ENCODE assay signal across 24 cellular contexts in the genomic region with DNA sequence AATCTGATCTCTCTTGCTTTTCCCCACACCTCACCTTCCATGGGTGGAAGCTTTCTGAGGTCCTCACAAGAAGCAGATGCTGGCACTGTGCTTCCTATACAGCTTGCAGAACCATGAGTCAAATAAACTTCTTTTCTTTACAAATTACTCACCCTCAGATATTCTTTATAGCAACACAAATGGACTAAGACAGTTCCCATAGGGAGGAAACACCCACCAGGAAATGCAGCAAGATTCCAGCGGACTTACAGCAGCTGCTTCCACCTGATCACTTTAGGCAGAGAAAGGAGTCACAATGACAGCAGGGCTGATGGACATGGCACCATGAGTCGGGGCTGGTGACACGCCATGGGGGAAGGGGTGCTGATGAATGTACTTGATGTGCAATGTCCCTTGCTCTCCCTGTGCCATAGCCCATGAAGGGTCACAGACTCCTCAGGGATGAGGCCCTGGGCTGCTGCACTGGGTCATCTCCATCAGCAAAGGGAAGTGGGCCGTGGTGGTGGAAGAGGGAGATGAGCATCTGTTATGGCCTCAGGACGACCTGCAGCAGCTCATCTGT. TPM values are rescaled to one million over a fixed set of nuclear protein-coding genes. Genes with fewer than 3 reads are reported as not detected.
DNase-seq lines count a peak whose midpoint lies in the region; ATAC-seq and TF ChIP-seq lines count a peak whose summit lies in the region.
"Had no signal": no experiment of that assay in that cellular context is flagged by ENCODE, and none has a peak within 500 bp of the region (broad histone marks: within the 10 kb centered on the region; RNA-seq: fewer than 3 reads in every experiment).

No MANE protein-coding gene starts in this region.

- no peak for ATAC-seq in IMR-90 (ENCODE audit: low read depth)
- ATAC-seq in effector memory CD8-positive, alpha-beta T cell (replicated peaks): no peak
- ATAC-seq: natural killer cell treated with Interleukin-12 subunit alpha and Interleukin-12 subunit beta and Interleukin-15 and Interleukin-18, amount 100 ng/mL, for 72 hours; Right ventricle myocardium inferior; WTC11 had no signal

- no peaks in the 10 kb centered on the region for H3K27me3 ChIP-seq in BLaER1
- H3K27me3 ChIP-seq in IMR-90 (ENCODE audit: control insufficient read depth, insufficient read depth, low read length): no peaks in the 10 kb centered on the region
- H3K27me3 ChIP-seq: esophagus muscularis mucosa, hepatocyte, thyroid gland had no signal

- H3K36me3 ChIP-seq in BLaER1 (no peaks in the 10 kb centered on the region), IMR-90 (ENCODE audit: control insufficient read depth, insufficient read depth, low read length) (no peaks in the 10 kb centered on the region)
- H3K36me3 ChIP-seq: esophagus muscularis mucosa, HAP-1, thyroid gland had no signal

- H3K9me3 ChIP-seq in BLaER1: peaks cover 23% of the 10 kb centered on the region
- H3K9me3 ChIP-seq in IMR-90 (ENCODE audit: control insufficient read depth, insufficient read depth, low read length): 0 out of 2 replicates have a peak, but pooled peaks cover 2% of the 10 kb centered on the region
- H3K9me3 ChIP-seq: HAP-1, thyroid gland had no signal

- POLR2A ChIA-PET in IMR-90 (lab: Charles Lee; ENCODE audit: unreplicated experiment): no interaction called here

- peaks cover 12 to 14% of the 10 kb centered on the region in 2 donors for H3K27me3 Mint-ChIP-seq in effector memory CD8-positive, alpha-beta T cell
- H3K27me3 Mint-ChIP-seq in activated T-helper 1 cell treated with anti-CD3 and anti-CD28 coated beads, Interleukin-12 subunit alpha, Interleukin-12 subunit beta, Interleukin-2, Interleukin-4 antibody, amounts not matched to agents 30 ng/mL and 10 ng/mL and 1 ng/mL, durations not matched to agents 14 hours and 24 hours and 36 hours (ENCODE audit: insufficient read depth): peaks cover 4% of the 10 kb centered on the region

- H3K56ac ChIP-seq in IMR-90 (ENCODE audit: extremely low read depth, insufficient read depth, low read length): no peak overlapping the region

- peak overlapping the region; percentile 6 to 65 for H3K27ac Mint-ChIP-seq in effector memory CD8-positive, alpha-beta T cell
- no peak overlapping the region for H3K27ac Mint-ChIP-seq in activated T-helper 1 cell treated with anti-CD3 and anti-CD28 coated beads, Interleukin-12 subunit alpha, Interleukin-12 subunit beta, Interleukin-2, Interleukin-4 antibody, amounts not matched to agents 30 ng/mL and 10 ng/mL and 1 ng/mL, durations not matched to agents 14 hours and 24 hours and 36 hours
- H3K27ac Mint-ChIP-seq: natural killer cell treated with Interleukin-12 subunit alpha and Interleukin-12 subunit beta and Interleukin-15 and Interleukin-18, amount 100 ng/mL, for 72 hours; WTC11 had no signal

- H3K9me3 Mint-ChIP-seq in effector memory CD8-positive, alpha-beta T cell: peaks cover 0 to 2% of the 10 kb centered on the region in 2 donors
- H3K9me3 Mint-ChIP-seq in activated T-helper 1 cell treated with anti-CD3 and anti-CD28 coated beads, Interleukin-12 subunit alpha, Interleukin-12 subunit beta, Interleukin-2, Interleukin-4 antibody, amounts not matched to agents 30 ng/mL and 10 ng/mL and 1 ng/mL, durations not matched to agents 14 hours and 24 hours and 36 hours: peaks cover 9% of the 10 kb centered on the region

- H3K4ac ChIP-seq in IMR-90 (ENCODE audit: low read depth, low read length): no peak overlapping the region

- no peaks in the 10 kb centered on the region for H3K79me1 ChIP-seq in IMR-90 (ENCODE audit: low read depth in 1 of 2, low read length in 2 of 2)

- peaks cover 30% of the 10 kb centered on the region for H3K4me1 ChIP-seq in BLaER1
- H3K4me1 ChIP-seq in IMR-90 (ENCODE audit: control insufficient read depth, insufficient read depth, low read length): no peaks in the 10 kb centered on the region
- H3K4me1 ChIP-seq: esophagus muscularis mucosa, HAP-1, thyroid gland had no signal

- H3K4me3 Mint-ChIP-seq in effector memory CD8-positive, alpha-beta T cell: peak overlapping the region; percentile 67 to 73
- no peak overlapping the region for H3K4me3 Mint-ChIP-seq in activated T-helper 1 cell treated with anti-CD3 and anti-CD28 coated beads, Interleukin-12 subunit alpha, Interleukin-12 subunit beta, Interleukin-2, Interleukin-4 antibody, amounts not matched to agents 30 ng/mL and 10 ng/mL and 1 ng/mL, durations not matched to agents 14 hours and 24 hours and 36 hours
- H3K4me3 Mint-ChIP-seq: natural killer cell treated with Interleukin-12 subunit alpha and Interleukin-12 subunit beta and Interleukin-15 and Interleukin-18, amount 100 ng/mL, for 72 hours; WTC11 had no signal

- CTCF ChIA-PET in IMR-90 (lab: Yijun Ruan, JAX): no interaction called here

- no peak overlapping the region for H2BK20ac ChIP-seq in IMR-90 (ENCODE audit: low read depth, low read length)

- no peaks in the 10 kb centered on the region for H4K20me1 ChIP-seq in BLaER1
- H4K20me1 ChIP-seq in IMR-90 (ENCODE audit: insufficient read depth, low read length): no peaks in the 10 kb centered on the region

- no peak overlapping the region for H3K14ac ChIP-seq in IMR-90 (replicated peaks; ENCODE audit: low read depth, low read length)

- H2AFZ ChIP-seq in IMR-90 (replicated peaks; ENCODE audit: low read length, poor library complexity): peak overlapping the region; percentile 11
- H2AFZ ChIP-seq: hepatocyte had no signal

- H2BK120ac ChIP-seq in IMR-90 (ENCODE audit: low read depth, low read length): no peak overlapping the region

- peaks cover 22% of the 10 kb centered on the region in 2 donors for H3K4me1 Mint-ChIP-seq in effector memory CD8-positive, alpha-beta T cell (ENCODE audit: low read depth in 2 of 2)
- peaks cover 20% of the 10 kb centered on the region for H3K4me1 Mint-ChIP-seq in activated T-helper 1 cell treated with anti-CD3 and anti-CD28 coated beads, Interleukin-12 subunit alpha, Interleukin-12 subunit beta, Interleukin-2, Interleukin-4 antibody, amounts not matched to agents 30 ng/mL and 10 ng/mL and 1 ng/mL, durations not matched to agents 14 hours and 24 hours and 36 hours (ENCODE audit: low read depth)
- H3K4me1 Mint-ChIP-seq: WTC11 had no signal

- peak overlapping the region; percentile 69 for H3K27ac ChIP-seq in BLaER1
- H3K27ac ChIP-seq in IMR-90 (ENCODE audit: insufficient read depth, low read length): no peak overlapping the region
- H3K27ac ChIP-seq: esophagus muscularis mucosa, hepatocyte, thyroid gland had no signal

- H2AK5ac ChIP-seq in IMR-90 (ENCODE audit: low read depth, low read length): no peak overlapping the region

- H3K9ac ChIP-seq in BLaER1 (no peak overlapping the region), IMR-90 (ENCODE audit: low read depth, low read length) (no peak overlapping the region)

- TF ChIP-seq CTCF in AG10803 (conservative IDR thresholded peaks at IDR 0.05; ENCODE audit: low read length) (no peak), IMR-90 (conservative IDR thresholded peaks at IDR 0.05; ENCODE audit: low read depth, low read length) (no peak)

- no peak overlapping the region for H3K18ac ChIP-seq in IMR-90 (ENCODE audit: low read depth, low read length)

- peak; percentile 45 for DNase-seq in AG10803 (ENCODE audit: low read depth)
- DNase-seq in IMR-90: peak; percentile 2
- no peak for DNase-seq in effector memory CD8-positive, alpha-beta T cell
- DNase-seq in activated gamma-delta T cell treated with Interleukin-2 at 50 U/mL for 16 hours: no peak
- no peak for DNase-seq in activated T-helper 1 cell treated with anti-CD3 and anti-CD28 coated beads, Interleukin-12 subunit alpha, Interleukin-12 subunit beta, Interleukin-2, Interleukin-4 antibody, amounts not matched to agents 30 ng/mL and 10 ng/mL and 1 ng/mL, durations not matched to agents 14 hours and 24 hours and 36 hours (ENCODE audit: low spot score)
- DNase-seq in NCI-H187 treated with DMSO at 0.1 percent for 48 hours (lab: John Stamatoyannopoulos, UW): no peak
- DNase-seq: C1 segment of cervical spinal cord; DMS79; islet precursor cell; NCI-H1436; NCI-H2227 treated with DMSO at 0.1 percent for 48 hours; stimulated activated CD4-positive, alpha-beta T cell treated with anti-CD3 and anti-CD28 coated beads, Interleukin-4, amount 100 ng/mL, for 4 hours; stimulated activated CD8-positive, alpha-beta memory T cell treated with anti-CD3 and anti-CD28 coated beads, Interleukin-4, amount 100 ng/mL, for 48 hours; thyroid gland had no signal

- no peak overlapping the region for H2BK15ac ChIP-seq in IMR-90 (ENCODE audit: low read depth, low read length)

- in situ Hi-C loops in IMR-90 (cut with MboI; ENCODE audit: low sequenced_read_pairs): no loop called here

- H2AK9ac ChIP-seq in IMR-90 (replicated peaks; ENCODE audit: low read depth, low read length, poor library complexity): no peak overlapping the region

- no peak overlapping the region for H3K23ac ChIP-seq in IMR-90 (ENCODE audit: low read depth, low read length)

- H4K5ac ChIP-seq in IMR-90 (ENCODE audit: low read depth, low read length): no peak overlapping the region

- no peaks in the 10 kb centered on the region for H3K36me3 Mint-ChIP-seq in effector memory CD8-positive, alpha-beta T cell (ENCODE audit: insufficient read depth)
- H3K36me3 Mint-ChIP-seq in activated T-helper 1 cell treated with anti-CD3 and anti-CD28 coated beads, Interleukin-12 subunit alpha, Interleukin-12 subunit beta, Interleukin-2, Interleukin-4 antibody, amounts not matched to agents 30 ng/mL and 10 ng/mL and 1 ng/mL, durations not matched to agents 14 hours and 24 hours and 36 hours (ENCODE audit: low read depth): no peaks in the 10 kb centered on the region

- no peak overlapping the region for H4K8ac ChIP-seq in IMR-90 (ENCODE audit: low read depth in 2 of 2, low read length in 2 of 2)

- no peak overlapping the region for H4K91ac ChIP-seq in IMR-90 (ENCODE audit: insufficient read depth, low read depth, low read length)

- TF ChIP-seq POLR2A in IMR-90 (IDR thresholded peaks at IDR 0.05; ENCODE audit: low read depth, low read length): no peak

- intact Hi-C loops in IMR-90 (cut with micrococcal nuclease): no loop called here
- intact Hi-C loops in activated T-helper 1 cell treated with anti-CD3 and anti-CD28 coated beads, Interleukin-12 subunit alpha, Interleukin-12 subunit beta, Interleukin-2, Interleukin-4 antibody, amounts not matched to agents 30 ng/mL and 10 ng/mL and 1 ng/mL, durations not matched to agents 14 hours and 24 hours and 36 hours (cut with micrococcal nuclease): no loop called here

- dilution Hi-C loops in IMR-90 (cut with HindIII; ENCODE audit: low sequenced_read_pairs, unreplicated experiment): no loop called here

- BruUV-seq in IMR-90 (replicated peaks; lab: Mats Ljungman, UMichigan): no TSS peak

- H3K4me2 ChIP-seq in BLaER1 (peak overlapping the region; percentile 77), IMR-90 (ENCODE audit: low read depth, low read length) (no peak overlapping the region)
- H3K4me2 ChIP-seq: hepatocyte had no signal

- H3K9me1 ChIP-seq in IMR-90 (ENCODE audit: insufficient read depth, low read length): no peaks in the 10 kb centered on the region

- 17% methylated on average over 1 of the region's 5 CpGs; no CpG with 5 or more reads in 1 of the 2 experiments for WGBS in IMR-90 (ENCODE audit: extremely low coverage in 2 of 2, insufficient read length in 1 of 2), 2 experiments

- H3K4me3 ChIP-seq in AG10803 (ENCODE audit: low read length) (no peak overlapping the region), BLaER1 (no peak overlapping the region), IMR-90 (ENCODE audit: insufficient read depth, low read depth, low read length) (no peak overlapping the region)
- H3K4me3 ChIP-seq: esophagus muscularis mucosa, HAP-1, hepatocyte, thyroid gland had no signal

- no peak for TF ChIP-seq RAD21 in IMR-90 (IDR thresholded peaks at IDR 0.05; ENCODE audit: low read length)

- no peak overlapping the region for H2BK5ac ChIP-seq in IMR-90 (ENCODE audit: low read depth, low read length, poor library complexity, severe bottlenecking)

RNA-seq across cellular contexts. Expression of gene PRSS38, which starts 53.9 kb away (rescaled TPM):
- total RNA-seq in IMR-90 (2012; rRNA removed): not detected in 2 replicates
- not detected in 2 replicates for polyA plus RNA-seq in IMR-90 (2012; rRNA removed)
- polyA plus RNA-seq in IMR-90 (2012; cell fraction: cytosol; rRNA removed): not detected in 2 replicates
- not detected in 2 replicates for polyA plus RNA-seq in IMR-90 (2012; cell fraction: nucleus; rRNA removed; ENCODE audit: low replicate concordance)
- total RNA-seq in activated T-helper 1 cell treated with anti-CD3 and anti-CD28 coated beads, Interleukin-12 subunit alpha, Interleukin-12 subunit beta, Interleukin-2, Interleukin-4 antibody, amounts not matched to agents 30 ng/mL and 10 ng/mL and 1 ng/mL, durations not matched to agents 14 hours and 24 hours and 36 hours: not detected in 2 replicates
- total RNA-seq: esophagus muscularis mucosa; hepatocyte; mammary epithelial cell; natural killer cell treated with Interleukin-12 subunit alpha and Interleukin-12 subunit beta and Interleukin-15 and Interleukin-18, amount 100 ng/mL, for 72 hours; posterior vena cava; Right ventricle myocardium inferior; skeletal muscle tissue; thyroid gland; WTC11 had no signal
- polyA plus RNA-seq: hepatocyte, mammary epithelial cell had no signal

Comparison
In these comparisons a context has a peak if more than half of its experiments do, and no peak if none do; other contexts are left out.
1. DNase-seq: peak in AG10803 (single experiment) and IMR-90 (single experiment); none in effector memory CD8-positive, alpha-beta T cell (0 of 3), activated gamma-delta T cell treated with Interleukin-2 at 50 U/mL for 16 hours (single experiment), activated T-helper 1 cell treated with anti-CD3 and anti-CD28 coated beads, Interleukin-12 subunit alpha, Interleukin-12 subunit beta, Interleukin-2, Interleukin-4 antibody, amounts not matched to agents 30 ng/mL and 10 ng/mL and 1 ng/mL, durations not matched to agents 14 hours and 24 hours and 36 hours (single experiment) and NCI-H187 treated with DMSO at 0.1 percent for 48 hours (single experiment).